ENCODE assay signal across 5 cellular contexts in genomic region chr2:44829771-44830170, GRCh38.
"Had no signal": no experiment of that assay in that cellular context is flagged by ENCODE, and none has a peak within 500 bp of the region (broad histone marks: within the 10 kb centered on the region; RNA-seq: fewer than 3 reads in every experiment).

No MANE protein-coding gene starts in this region.

- DNase-seq: H9, HCEC 1CT, IMR-90 had no signal

- H3K4me3 Mint-ChIP-seq: GM23338, H9 had no signal

- H3K27ac Mint-ChIP-seq: GM23338, H9 had no signal

- H3K4me3 ChIP-seq: GM23338, K562 had no signal

- ATAC-seq: GM23338, K562 had no signal

- H3K9me3 Mint-ChIP-seq: GM23338 had no signal
